Comparison of ENCODE assay signal across 2 cellular contexts in the genomic region with DNA sequence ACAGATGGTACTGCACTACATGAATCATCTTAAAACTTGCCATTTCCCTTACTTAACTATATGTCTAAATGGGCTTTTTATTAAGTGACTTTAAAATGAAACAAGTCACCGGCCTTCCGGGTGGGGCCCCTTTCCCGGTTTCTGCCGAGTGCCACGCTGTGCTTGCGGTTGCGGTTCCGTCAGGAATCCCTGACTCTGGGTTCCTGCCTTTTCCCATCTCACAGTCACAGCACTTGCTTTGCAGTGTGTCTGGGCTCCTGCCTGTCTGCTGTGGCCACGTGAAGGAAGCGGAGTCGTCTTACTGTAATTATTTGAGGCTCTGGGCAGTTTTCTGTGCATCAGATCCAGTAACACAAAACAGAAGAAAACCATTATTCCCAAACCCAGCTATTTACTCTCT.
A peak's percentile ranks its signal among the peaks of the same experiment; 100 is the strongest.
TF ChIP-seq lines count a peak whose summit lies in the region.

No MANE protein-coding gene starts in this region.

TF ChIP-seq in GM23338, 12 proteins besides CTCF, POLR2A, EP300 and RAD21 (continued from another document):
- TF ChIP-seq, protein P1, sequence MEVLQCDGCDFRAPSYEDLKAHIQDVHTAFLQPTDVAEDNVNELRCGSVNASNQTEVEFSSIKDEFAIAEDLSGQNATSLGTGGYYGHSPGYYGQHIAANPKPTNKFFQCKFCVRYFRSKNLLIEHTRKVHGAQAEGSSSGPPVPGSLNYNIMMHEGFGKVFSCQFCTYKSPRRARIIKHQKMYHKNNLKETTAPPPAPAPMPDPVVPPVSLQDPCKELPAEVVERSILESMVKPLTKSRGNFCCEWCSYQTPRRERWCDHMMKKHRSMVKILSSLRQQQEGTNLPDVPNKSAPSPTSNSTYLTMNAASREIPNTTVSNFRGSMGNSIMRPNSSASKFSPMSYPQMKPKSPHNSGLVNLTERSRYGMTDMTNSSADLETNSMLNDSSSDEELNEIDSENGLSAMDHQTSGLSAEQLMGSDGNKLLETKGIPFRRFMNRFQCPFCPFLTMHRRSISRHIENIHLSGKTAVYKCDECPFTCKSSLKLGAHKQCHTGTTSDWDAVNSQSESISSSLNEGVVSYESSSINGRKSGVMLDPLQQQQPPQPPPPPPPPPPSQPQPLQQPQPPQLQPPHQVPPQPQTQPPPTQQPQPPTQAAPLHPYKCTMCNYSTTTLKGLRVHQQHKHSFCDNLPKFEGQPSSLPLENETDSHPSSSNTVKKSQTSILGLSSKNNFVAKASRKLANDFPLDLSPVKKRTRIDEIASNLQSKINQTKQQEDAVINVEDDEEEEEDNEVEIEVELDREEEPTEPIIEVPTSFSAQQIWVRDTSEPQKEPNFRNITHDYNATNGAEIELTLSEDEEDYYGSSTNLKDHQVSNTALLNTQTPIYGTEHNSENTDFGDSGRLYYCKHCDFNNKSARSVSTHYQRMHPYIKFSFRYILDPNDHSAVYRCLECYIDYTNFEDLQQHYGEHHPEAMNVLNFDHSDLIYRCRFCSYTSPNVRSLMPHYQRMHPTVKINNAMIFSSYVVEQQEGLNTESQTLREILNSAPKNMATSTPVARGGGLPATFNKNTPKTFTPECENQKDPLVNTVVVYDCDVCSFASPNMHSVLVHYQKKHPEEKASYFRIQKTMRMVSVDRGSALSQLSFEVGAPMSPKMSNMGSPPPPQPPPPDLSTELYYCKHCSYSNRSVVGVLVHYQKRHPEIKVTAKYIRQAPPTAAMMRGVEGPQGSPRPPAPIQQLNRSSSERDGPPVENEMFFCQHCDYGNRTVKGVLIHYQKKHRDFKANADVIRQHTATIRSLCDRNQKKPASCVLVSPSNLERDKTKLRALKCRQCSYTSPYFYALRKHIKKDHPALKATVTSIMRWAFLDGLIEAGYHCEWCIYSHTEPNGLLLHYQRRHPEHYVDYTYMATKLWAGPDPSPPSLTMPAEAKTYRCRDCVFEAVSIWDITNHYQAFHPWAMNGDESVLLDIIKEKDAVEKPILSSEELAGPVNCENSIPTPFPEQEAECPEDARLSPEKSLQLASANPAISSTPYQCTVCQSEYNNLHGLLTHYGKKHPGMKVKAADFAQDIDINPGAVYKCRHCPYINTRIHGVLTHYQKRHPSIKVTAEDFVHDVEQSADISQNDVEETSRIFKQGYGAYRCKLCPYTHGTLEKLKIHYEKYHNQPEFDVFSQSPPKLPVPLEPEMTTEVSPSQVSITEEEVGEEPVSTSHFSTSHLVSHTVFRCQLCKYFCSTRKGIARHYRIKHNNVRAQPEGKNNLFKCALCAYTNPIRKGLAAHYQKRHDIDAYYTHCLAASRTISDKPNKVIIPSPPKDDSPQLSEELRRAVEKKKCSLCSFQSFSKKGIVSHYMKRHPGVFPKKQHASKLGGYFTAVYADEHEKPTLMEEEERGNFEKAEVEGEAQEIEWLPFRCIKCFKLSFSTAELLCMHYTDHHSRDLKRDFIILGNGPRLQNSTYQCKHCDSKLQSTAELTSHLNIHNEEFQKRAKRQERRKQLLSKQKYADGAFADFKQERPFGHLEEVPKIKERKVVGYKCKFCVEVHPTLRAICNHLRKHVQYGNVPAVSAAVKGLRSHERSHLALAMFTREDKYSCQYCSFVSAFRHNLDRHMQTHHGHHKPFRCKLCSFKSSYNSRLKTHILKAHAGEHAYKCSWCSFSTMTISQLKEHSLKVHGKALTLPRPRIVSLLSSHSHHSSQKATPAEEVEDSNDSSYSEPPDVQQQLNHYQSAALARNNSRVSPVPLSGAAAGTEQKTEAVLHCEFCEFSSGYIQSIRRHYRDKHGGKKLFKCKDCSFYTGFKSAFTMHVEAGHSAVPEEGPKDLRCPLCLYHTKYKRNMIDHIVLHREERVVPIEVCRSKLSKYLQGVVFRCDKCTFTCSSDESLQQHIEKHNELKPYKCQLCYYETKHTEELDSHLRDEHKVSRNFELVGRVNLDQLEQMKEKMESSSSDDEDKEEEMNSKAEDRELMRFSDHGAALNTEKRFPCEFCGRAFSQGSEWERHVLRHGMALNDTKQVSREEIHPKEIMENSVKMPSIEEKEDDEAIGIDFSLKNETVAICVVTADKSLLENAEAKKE (CRISPR knock-in tag; IDR thresholded peaks at IDR 0.05), result no peak
- TF ChIP-seq REST (IDR thresholded peaks at IDR 0.05; ENCODE audit: unreplicated experiment), result no peak

TF ChIP-seq in SK-N-SH, 30 proteins besides CTCF, POLR2A, EP300 and RAD21 (continued from another document):
- peak; percentile 56; the same call in 1 of the 2 replicates for TF ChIP-seq USF1 (IDR thresholded peaks at IDR 0.05; ENCODE audit: borderline replicate concordance, low read depth)
- peak; percentile 49; the same call in 1 of the 2 replicates for TF ChIP-seq MAX (IDR thresholded peaks at IDR 0.05; ENCODE audit: low read depth)
- no peak for TF ChIP-seq MEF2A (IDR thresholded peaks at IDR 0.05; ENCODE audit: borderline replicate concordance, low read depth)
